8 cellular contexts compared by ENCODE assay signal in genomic region chr14:92568621-92569479, GRCh38. TPM values are rescaled to one million over a fixed set of nuclear protein-coding genes. Genes with fewer than 3 reads are reported as not detected.
A peak's percentile ranks its signal among the peaks of the same experiment; 100 is the strongest.
DNase-seq lines count a peak whose midpoint lies in the region; ATAC-seq and TF ChIP-seq lines count a peak whose summit lies in the region.

No MANE protein-coding gene starts in this region.

- ATAC-seq in GM19452 (IDR thresholded peaks at IDR 0.05; ENCODE audit: unreplicated experiment), result peak; percentile 77
- ATAC-seq in HG03354 (IDR thresholded peaks at IDR 0.05; ENCODE audit: poor library complexity, severe bottlenecking, unreplicated experiment), result peak; percentile 82
- peak; percentile 88 for ATAC-seq in Right ventricle myocardium superior (ENCODE audit: poor library complexity)

- intact Hi-C loops in Right ventricle myocardium superior (cut with DNase I), result no loop called here

- TF ChIP-seq CTCF in GM10266 (IDR thresholded peaks at IDR 0.05; ENCODE audit: control insufficient read depth, insufficient read depth, low read depth, missing control alignments), result no peak

- DNase-seq in GM10266 (ENCODE audit: extremely low spot score) (peak; percentile 57), Right ventricle myocardium superior (peak; percentile 65), iPS-NIHi7 (ENCODE audit: extremely low spot score) (no peak), T-helper 9 cell (no peak), EL (no peak), HuH-7 (ENCODE audit: low spot score) (no peak)

RNA-seq across cellular contexts. Expression of gene RIN3, which starts 55.3 kb away (rescaled TPM):
- 11.0 TPM for total RNA-seq in Right ventricle myocardium superior

Comparison
In these comparisons a context has a peak if more than half of its experiments do, and no peak if none do; other contexts are left out.
1. DNase-seq: peak in GM10266 (single experiment) and Right ventricle myocardium superior (single experiment); none in iPS-NIHi7 (single experiment), T-helper 9 cell (single experiment), EL (single experiment) and HuH-7 (single experiment).
2. Peak in every context shown above with its lines, with median percentiles within 50 percentile points of each other: ATAC-seq.